Comparison of ENCODE assay signal across 1 cellular context in genomic region chr12:130818381-130819247, GRCh38.
TF ChIP-seq lines count a peak whose summit lies in the region.

No MANE protein-coding gene starts in this region.

TF ChIP-seq in H1, 55 proteins besides CTCF, POLR2A, EP300 and RAD21 (continued from another document):
- TF ChIP-seq TCF12 (IDR thresholded peaks at IDR 0.05; ENCODE audit: low read depth, low read length) = 0 out of 2 replicates have a peak, but pooled peaks have one; percentile 7
- TF ChIP-seq HDAC6 (IDR thresholded peaks at IDR 0.05; ENCODE audit: low read depth, low read length) = no peak
- TF ChIP-seq SUZ12 (IDR thresholded peaks at IDR 0.05; ENCODE audit: low read length) = no peak
- no peak for TF ChIP-seq NRF1 (IDR thresholded peaks at IDR 0.05; ENCODE audit: low read depth, low read length)
